Comparison of ENCODE assay signal across 27 cellular contexts in genomic region chr6:1763411-1763810, GRCh38.
DNase-seq lines count a peak whose midpoint lies in the region; ATAC-seq and TF ChIP-seq lines count a peak whose summit lies in the region.
"Had no signal": no experiment of that assay in that cellular context is flagged by ENCODE, and none has a peak within 500 bp of the region (broad histone marks: within the 10 kb centered on the region; RNA-seq: fewer than 3 reads in every experiment).

No MANE protein-coding gene starts in this region.

- H2AFZ ChIP-seq in PC-3 (ENCODE audit: low read length) = no peak overlapping the region
- H2AFZ ChIP-seq: hepatocyte had no signal

- no TSS peak for BruUV-seq in PC-3 (replicated peaks; lab: Mats Ljungman, UMichigan)

- TF ChIP-seq POLR2A in NB4 (IDR thresholded peaks at IDR 0.05; ENCODE audit: extremely low read depth, insufficient read length) = no peak

- H3K4me1 ChIP-seq in PC-3 (ENCODE audit: insufficient read depth, low read length) = peaks cover 50% of the 10 kb centered on the region
- H3K4me1 ChIP-seq: left lung had no signal

- H3K4me2 ChIP-seq in PC-3 (ENCODE audit: low read length) = peak overlapping the region; percentile 33
- H3K4me2 ChIP-seq: hepatocyte, KMS-11 had no signal

- DNase-seq in DMS53 treated with DMSO at 0.1 percent for 48 hours (lab: John Stamatoyannopoulos, UW; ENCODE audit: unreplicated experiment) (peak; percentile 2), NB4 (ENCODE audit: low read depth) (peak; percentile 66), PC-3 (peak; percentile 84), epithelial cell of prostate (ENCODE audit: low read depth, low spot score) (no peak), SW480 (ENCODE audit: low spot score) (no peak), progenitor cell of endocrine pancreas (ENCODE audit: low spot score, unreplicated experiment) (no peak), T-helper 9 cell (no peak)
- DNase-seq in stimulated activated CD4-positive, alpha-beta T cell treated with anti-CD3 and anti-CD28 coated beads, Interleukin-2, amount 100 ng/mL, for 48 hours = no peak
- DNase-seq: activated CD4-positive, alpha-beta T cell treated with anti-CD3 and anti-CD28 coated beads for 1 hour; activated CD8-positive, alpha-beta T cell treated with anti-CD3 and anti-CD28 coated beads for 36 hours; body of pancreas; C1 segment of cervical spinal cord; effector memory CD4-positive, alpha-beta T cell; EL; esophagus squamous epithelium; gastrocnemius medialis; H9; immature natural killer cell; left lung; naive thymus-derived CD4-positive, alpha-beta T cell; NCI-H1105; NCI-H2081 treated with DMSO at 0.1 percent for 48 hours; retina; substantia nigra had no signal

- no peak overlapping the region for H3K27ac Mint-ChIP-seq in progenitor cell of endocrine pancreas
- H3K27ac Mint-ChIP-seq: activated CD8-positive, alpha-beta T cell treated with anti-CD3 and anti-CD28 coated beads for 36 hours; immature natural killer cell; naive thymus-derived CD4-positive, alpha-beta T cell; stimulated activated effector memory CD8-positive, alpha-beta T cell treated with anti-CD3 and anti-CD28 coated beads, Interleukin-12 subunit alpha, Interleukin-12 subunit beta, amount 100 ng/mL, for 72 hours had no signal

- no peaks in the 10 kb centered on the region for H3K79me2 ChIP-seq in PC-3 (ENCODE audit: low read length)
- H3K79me2 ChIP-seq: hepatocyte had no signal

- H3K4me3 ChIP-seq in NB4 (ENCODE audit: low read depth, low read length) (no peak overlapping the region), PC-3 (ENCODE audit: low read length) (no peak overlapping the region)
- H3K4me3 ChIP-seq: body of pancreas, esophagus squamous epithelium, gastrocnemius medialis, hepatocyte, left lung had no signal

- H3F3A ChIP-seq in PC-3 (ENCODE audit: low read length, unreplicated experiment) = no peaks in the 10 kb centered on the region

- intact Hi-C loops in PC-3 (cut with micrococcal nuclease) = no loop called here

- CTCF ChIA-PET in PC-3 (lab: Charles Lee) = no interaction called here

- no peaks in the 10 kb centered on the region for H3K27me3 ChIP-seq in PC-3 (ENCODE audit: low read length)
- H3K27me3 ChIP-seq: body of pancreas, gastrocnemius medialis, hepatocyte, left lung had no signal

- no peaks in the 10 kb centered on the region for H4K20me1 ChIP-seq in PC-3 (ENCODE audit: low read length)

- H3K36me3 ChIP-seq in PC-3 (ENCODE audit: low read depth, low read length) = no peaks in the 10 kb centered on the region
- H3K36me3 ChIP-seq: esophagus squamous epithelium, gastrocnemius medialis, left lung had no signal

- POLR2A ChIA-PET in PC-3 (lab: Charles Lee; ENCODE audit: unreplicated experiment) = no interaction called here

- no peaks in the 10 kb centered on the region for H3K36me3 Mint-ChIP-seq in progenitor cell of endocrine pancreas (ENCODE audit: insufficient read depth)

- no peak for TF ChIP-seq CTCF in NB4 (IDR thresholded peaks at IDR 0.05; ENCODE audit: low read depth, low read length)
- TF ChIP-seq CTCF in PC-3 (conservative IDR thresholded peaks at IDR 0.05; ENCODE audit: low read depth, low read length) = no peak
- TF ChIP-seq CTCF in progenitor cell of endocrine pancreas (IDR thresholded peaks at IDR 0.05; ENCODE audit: unreplicated experiment) = no peak

- no peaks in the 10 kb centered on the region for H3K9me3 Mint-ChIP-seq in progenitor cell of endocrine pancreas (ENCODE audit: low read depth)
- H3K9me3 Mint-ChIP-seq: activated CD8-positive, alpha-beta T cell treated with anti-CD3 and anti-CD28 coated beads for 36 hours; H9; naive thymus-derived CD4-positive, alpha-beta T cell; stimulated activated effector memory CD8-positive, alpha-beta T cell treated with anti-CD3 and anti-CD28 coated beads, Interleukin-12 subunit alpha, Interleukin-12 subunit beta, amount 100 ng/mL, for 72 hours had no signal

- H3K9ac ChIP-seq in PC-3 (ENCODE audit: low read length) = no peak overlapping the region; the same call in 1 of the 2 replicates
- H3K9ac ChIP-seq: KMS-11 had no signal

- H3K27me3 Mint-ChIP-seq in progenitor cell of endocrine pancreas = no peaks in the 10 kb centered on the region
- H3K27me3 Mint-ChIP-seq: activated CD8-positive, alpha-beta T cell treated with anti-CD3 and anti-CD28 coated beads for 36 hours; naive thymus-derived CD4-positive, alpha-beta T cell had no signal

- ATAC-seq in PC-3 = no peak; the same call in 1 of the 2 replicates
- ATAC-seq: activated CD8-positive, alpha-beta T cell treated with anti-CD3 and anti-CD28 coated beads for 36 hours; body of pancreas; gastrocnemius medialis; left lung; naive thymus-derived CD4-positive, alpha-beta T cell; stimulated activated effector memory CD8-positive, alpha-beta T cell treated with anti-CD3 and anti-CD28 coated beads, Interleukin-12 subunit alpha, Interleukin-12 subunit beta, amount 100 ng/mL, for 72 hours had no signal

- H3K9me2 ChIP-seq in PC-3 (replicated peaks; ENCODE audit: low read length) = no peaks in the 10 kb centered on the region

- no peak overlapping the region for H3K4me3 Mint-ChIP-seq in progenitor cell of endocrine pancreas (ENCODE audit: low read depth)
- H3K4me3 Mint-ChIP-seq: activated CD8-positive, alpha-beta T cell treated with anti-CD3 and anti-CD28 coated beads for 36 hours; H9; immature natural killer cell; naive thymus-derived CD4-positive, alpha-beta T cell; stimulated activated effector memory CD8-positive, alpha-beta T cell treated with anti-CD3 and anti-CD28 coated beads, Interleukin-12 subunit alpha, Interleukin-12 subunit beta, amount 100 ng/mL, for 72 hours had no signal

- H3K9me3 ChIP-seq in PC-3 (ENCODE audit: low read length) = no peaks in the 10 kb centered on the region
- H3K9me3 ChIP-seq: body of pancreas, esophagus squamous epithelium, gastrocnemius medialis, left lung had no signal

- H3K27ac ChIP-seq in PC-3 (ENCODE audit: low read length) (peak overlapping the region; percentile 65), epithelial cell of prostate (peak overlapping the region; percentile 64)
- H3K27ac ChIP-seq: body of pancreas, esophagus squamous epithelium, gastrocnemius medialis, hepatocyte, KMS-11, left lung had no signal

- peaks cover 30% of the 10 kb centered on the region for H3K4me1 Mint-ChIP-seq in progenitor cell of endocrine pancreas (ENCODE audit: low read depth)
- H3K4me1 Mint-ChIP-seq: stimulated activated effector memory CD8-positive, alpha-beta T cell treated with anti-CD3 and anti-CD28 coated beads, Interleukin-12 subunit alpha, Interleukin-12 subunit beta, amount 100 ng/mL, for 72 hours had no signal

Comparison
In these comparisons a context has a peak if more than half of its experiments do, and no peak if none do; other contexts are left out.
1. DNase-seq: peak in DMS53 treated with DMSO at 0.1 percent for 48 hours (single experiment), NB4 (single experiment) and PC-3 (single experiment); none in epithelial cell of prostate (single experiment), SW480 (single experiment), stimulated activated CD4-positive, alpha-beta T cell treated with anti-CD3 and anti-CD28 coated beads, Interleukin-2, amount 100 ng/mL, for 48 hours (0 of 2), progenitor cell of endocrine pancreas (single experiment) and T-helper 9 cell (single experiment).